20 cellular contexts compared by ENCODE assay signal in the genomic region with DNA sequence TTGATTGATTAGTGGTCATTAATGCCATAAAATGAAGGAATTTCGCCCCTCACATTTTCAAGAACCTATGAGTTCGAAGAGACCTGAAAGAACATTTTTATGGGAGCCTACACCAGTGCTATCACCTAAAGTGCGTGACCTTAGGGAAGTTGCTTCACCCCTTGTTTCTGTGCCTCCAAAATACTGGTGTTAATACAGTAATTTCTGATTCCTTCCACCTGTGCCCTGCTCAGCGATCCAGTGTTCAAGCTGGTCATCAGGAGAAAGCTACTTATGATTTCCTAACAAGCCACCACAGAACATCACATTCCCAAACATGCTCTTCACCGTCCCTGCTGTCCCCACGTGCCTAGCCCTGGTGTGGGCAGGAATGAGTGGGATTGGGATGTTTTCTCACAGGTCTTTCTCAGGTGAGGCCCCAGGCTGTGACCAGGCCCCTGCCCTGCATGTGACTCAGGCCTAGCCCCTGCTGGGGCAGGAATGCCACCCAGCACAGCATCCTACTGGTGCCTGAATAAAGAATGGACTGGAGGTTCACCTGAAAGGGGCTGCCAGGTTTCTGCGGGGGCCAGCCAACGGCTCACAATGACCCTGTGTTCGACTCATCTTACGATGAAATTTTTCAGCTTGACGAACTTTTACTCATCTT.
A peak's percentile ranks its signal among the peaks of the same experiment; 100 is the strongest.
DNase-seq lines count a peak whose midpoint lies in the region; ATAC-seq lines count a peak whose summit lies in the region.
"Had no signal": no experiment of that assay in that cellular context is flagged by ENCODE, and none has a peak within 500 bp of the region (broad histone marks: within the 10 kb centered on the region; RNA-seq: fewer than 3 reads in every experiment).

No MANE protein-coding gene starts in this region.

- peaks cover 42% of the 10 kb centered on the region for H3K4me1 Mint-ChIP-seq in central memory CD8-positive, alpha-beta T cell
- H3K4me1 Mint-ChIP-seq in natural killer cell treated with Interleukin-12 subunit alpha and Interleukin-12 subunit beta and Interleukin-15 and Interleukin-18, amount 100 ng/mL, for 72 hours (ENCODE audit: low read depth in 2 of 2), result peaks cover 29 to 42% of the 10 kb centered on the region in 2 donors

- H3K9me3 Mint-ChIP-seq in central memory CD8-positive, alpha-beta T cell, result no peaks in the 10 kb centered on the region
- no peaks in the 10 kb centered on the region for H3K9me3 Mint-ChIP-seq in natural killer cell treated with Interleukin-12 subunit alpha and Interleukin-12 subunit beta and Interleukin-15 and Interleukin-18, amount 100 ng/mL, for 72 hours

- no peak for ATAC-seq in central memory CD8-positive, alpha-beta T cell (replicated peaks; ENCODE audit: extremely low read depth, poor library complexity, severe bottlenecking)
- ATAC-seq in natural killer cell treated with Interleukin-12 subunit alpha and Interleukin-12 subunit beta and Interleukin-15 and Interleukin-18, amount 100 ng/mL, for 72 hours, result no peak
- ATAC-seq in GM21723 (IDR thresholded peaks at IDR 0.05; ENCODE audit: unreplicated experiment), result no peak
- ATAC-seq: A549, heart left ventricle, left colon had no signal

- peak; percentile 42 for DNase-seq in activated CD8-positive, alpha-beta memory T cell treated with anti-CD3 and anti-CD28 coated beads, Interleukin-2, amount 50 U/mL, for 48 hours
- no peak for DNase-seq in activated CD8-positive, alpha-beta memory T cell treated with anti-CD3 and anti-CD28 coated beads, Interleukin-2, amount 50 U/mL, for 4 hours
- peak; percentile 67 for DNase-seq in H7
- DNase-seq in central memory CD8-positive, alpha-beta T cell (ENCODE audit: low spot score in 2 of 2), result no peak
- DNase-seq in natural killer cell treated with Interleukin-12 subunit alpha and Interleukin-12 subunit beta and Interleukin-15 and Interleukin-18, amount 100 ng/mL, for 72 hours (ENCODE audit: low spot score), result no peak
- no peak for DNase-seq in NCI-H510A treated with DMSO at 0.1 percent for 48 hours (lab: John Stamatoyannopoulos, UW)
- DNase-seq in COR-L47 (lab: John Stamatoyannopoulos, UW), result no peak
- DNase-seq: activated CD4-positive, alpha-beta T cell treated with anti-CD3 and anti-CD28 coated beads, Interleukin-2, amount 50 U/mL, for 4 hours; heart left ventricle; left colon; mesenchymal stem cell; NCI-H2081; NCI-H446; stimulated activated CD4-positive, alpha-beta T cell treated with anti-CD3 and anti-CD28 coated beads, Interleukin-2, amount 100 ng/mL, for 24 hours; substantia nigra; T-helper 2 cell had no signal

- no peaks in the 10 kb centered on the region for H3K36me3 ChIP-seq in H7 (replicated peaks; ENCODE audit: control insufficient read depth, insufficient read depth, low read length)
- H3K36me3 ChIP-seq: heart left ventricle had no signal

- H3K4me3 ChIP-seq in H7 (ENCODE audit: insufficient read depth, low read depth, low read length), result no peak overlapping the region
- H3K4me3 ChIP-seq: A549, heart left ventricle, SK-N-MC, smooth muscle cell had no signal

- H3K27me3 Mint-ChIP-seq in central memory CD8-positive, alpha-beta T cell, result no peaks in the 10 kb centered on the region
- H3K27me3 Mint-ChIP-seq in natural killer cell treated with Interleukin-12 subunit alpha and Interleukin-12 subunit beta and Interleukin-15 and Interleukin-18, amount 100 ng/mL, for 72 hours, result no peaks in the 10 kb centered on the region

- peak overlapping the region; percentile 29 for H3K4me3 Mint-ChIP-seq in central memory CD8-positive, alpha-beta T cell
- peak overlapping the region; percentile 16 for H3K4me3 Mint-ChIP-seq in natural killer cell treated with Interleukin-12 subunit alpha and Interleukin-12 subunit beta and Interleukin-15 and Interleukin-18, amount 100 ng/mL, for 72 hours

- peaks cover 45% of the 10 kb centered on the region for H3K36me3 Mint-ChIP-seq in central memory CD8-positive, alpha-beta T cell (ENCODE audit: insufficient read depth)
- H3K36me3 Mint-ChIP-seq in natural killer cell treated with Interleukin-12 subunit alpha and Interleukin-12 subunit beta and Interleukin-15 and Interleukin-18, amount 100 ng/mL, for 72 hours, result peaks cover 4% of the 10 kb centered on the region

- H3K27me3 ChIP-seq in H7 (ENCODE audit: control insufficient read depth, insufficient read depth, low read length), result peaks cover 38% of the 10 kb centered on the region
- H3K27me3 ChIP-seq: heart left ventricle had no signal

- peak overlapping the region; percentile 92 for H3K27ac Mint-ChIP-seq in central memory CD8-positive, alpha-beta T cell (ENCODE audit: low read depth)
- H3K27ac Mint-ChIP-seq in natural killer cell treated with Interleukin-12 subunit alpha and Interleukin-12 subunit beta and Interleukin-15 and Interleukin-18, amount 100 ng/mL, for 72 hours, result peak overlapping the region; percentile 98 to 99

Comparison
In these comparisons a context has a peak if more than half of its experiments do, and no peak if none do; other contexts are left out.
1. DNase-seq: peak in activated CD8-positive, alpha-beta memory T cell treated with anti-CD3 and anti-CD28 coated beads, Interleukin-2, amount 50 U/mL, for 48 hours (single experiment) and H7 (single experiment); none in activated CD8-positive, alpha-beta memory T cell treated with anti-CD3 and anti-CD28 coated beads, Interleukin-2, amount 50 U/mL, for 4 hours (single experiment), central memory CD8-positive, alpha-beta T cell (0 of 2), natural killer cell treated with Interleukin-12 subunit alpha and Interleukin-12 subunit beta and Interleukin-15 and Interleukin-18, amount 100 ng/mL, for 72 hours (single experiment), NCI-H510A treated with DMSO at 0.1 percent for 48 hours (single experiment) and COR-L47 (single experiment).